Comparison of ENCODE assay signal across 9 cellular contexts in the genomic region with DNA sequence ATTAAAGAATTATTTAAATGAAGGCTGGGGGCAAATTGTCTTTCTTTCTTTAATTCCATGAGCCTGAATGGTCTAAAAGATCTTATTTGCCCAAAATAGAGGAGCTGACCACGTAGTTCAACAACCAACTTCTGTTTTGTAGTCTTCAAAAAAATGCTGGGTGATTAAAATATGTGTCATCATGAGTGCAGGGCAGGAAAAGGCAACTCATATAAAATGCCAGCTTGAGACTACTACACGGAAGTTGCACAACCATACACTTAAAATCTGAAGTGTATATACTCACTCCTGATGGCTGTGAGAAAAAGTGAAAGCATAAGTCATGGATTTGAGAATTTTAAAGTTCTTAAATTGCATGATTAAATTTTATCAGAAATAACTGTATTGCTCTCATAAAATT.
DNase-seq lines count a peak whose midpoint lies in the region; TF ChIP-seq lines count a peak whose summit lies in the region.
"Had no signal": no experiment of that assay in that cellular context is flagged by ENCODE, and none has a peak within 500 bp of the region (broad histone marks: within the 10 kb centered on the region; RNA-seq: fewer than 3 reads in every experiment).

No MANE protein-coding gene starts in this region.

- no peaks in the 10 kb centered on the region for H3K27me3 ChIP-seq in Loucy (ENCODE audit: insufficient read depth, low read length, poor library complexity, severe bottlenecking)
- H3K27me3 ChIP-seq in BE2C, result no peaks in the 10 kb centered on the region

- no peak for TF ChIP-seq CTCF in Loucy (conservative IDR thresholded peaks at IDR 0.05; ENCODE audit: low read length)
- TF ChIP-seq CTCF in BE2C (IDR thresholded peaks at IDR 0.05; ENCODE audit: low read depth, low read length), result no peak

- H3F3A ChIP-seq in Loucy (ENCODE audit: low read depth), result no peaks in the 10 kb centered on the region

- H3K36me3 ChIP-seq in Loucy (ENCODE audit: insufficient read depth, low read length) (peaks cover 4% of the 10 kb centered on the region), BE2C (no peaks in the 10 kb centered on the region)

- 0 out of 2 replicates have a peak overlapping the region, but pooled peaks have one; percentile 11 for H2AFZ ChIP-seq in Loucy (ENCODE audit: low read length)

- H3K4me1 ChIP-seq in Loucy (ENCODE audit: insufficient read depth, low read length, poor library complexity, severe bottlenecking) (peaks cover 21% of the 10 kb centered on the region), BE2C (no peaks in the 10 kb centered on the region)

- peak overlapping the region; percentile 63 for H3K4me2 ChIP-seq in Loucy (ENCODE audit: low read depth, low read length, poor library complexity, severe bottlenecking)

- H4K20me1 ChIP-seq in Loucy (ENCODE audit: insufficient read depth, low read length, poor library complexity, severe bottlenecking), result no peaks in the 10 kb centered on the region

- H3K9ac ChIP-seq in Loucy (ENCODE audit: low read depth, low read length, poor library complexity, severe bottlenecking), result peak overlapping the region; percentile 27

- H3K9me3 ChIP-seq in Loucy (ENCODE audit: insufficient read depth, low read depth, low read length), result peaks cover 3% of the 10 kb centered on the region; the same call in 1 of the 2 replicates
- H3K9me3 ChIP-seq in BE2C, result no peaks in the 10 kb centered on the region

- H3K4me3 ChIP-seq in Loucy (ENCODE audit: low read length, poor library complexity, severe bottlenecking) (peak overlapping the region; percentile 28), BE2C (ENCODE audit: low read depth, low read length) (no peak overlapping the region)

- DNase-seq in CD1c-positive myeloid dendritic cell (ENCODE audit: extremely low spot score), result peak; percentile 77
- DNase-seq in astrocyte of the hippocampus (ENCODE audit: low read depth, low spot score), result peak; percentile 48
- peak; percentile 29 to 87 for DNase-seq in lung microvascular endothelial cell (ENCODE audit: low read depth in 2 of 2)
- DNase-seq in activated CD4-positive, CD25-positive, alpha-beta regulatory T cell treated with anti-CD3 and anti-CD28 coated beads, Interleukin-2, amount 50 U/mL, for 72 hours, result no peak
- no peak for DNase-seq in stimulated activated CD4-positive, alpha-beta T cell treated with anti-CD3 and anti-CD28 coated beads, Interleukin-15, amount 100 ng/mL, for 24 hours
- no peak for DNase-seq in BE2C
- DNase-seq in activated naive CD4-positive, alpha-beta T cell treated with Interleukin-2 at 50 U/mL for 16 hours, result no peak
- DNase-seq: naive B cell had no signal

- no peaks in the 10 kb centered on the region for H3K9me2 ChIP-seq in Loucy (replicated peaks; ENCODE audit: low read depth, low read length)

- no peaks in the 10 kb centered on the region for H3K79me2 ChIP-seq in Loucy (ENCODE audit: insufficient read depth, low read length)

Comparison
In these comparisons a context has a peak if more than half of its experiments do, and no peak if none do; other contexts are left out.
1. DNase-seq: peak in CD1c-positive myeloid dendritic cell (single experiment), astrocyte of the hippocampus (single experiment) and lung microvascular endothelial cell (2 of 2); none in activated CD4-positive, CD25-positive, alpha-beta regulatory T cell treated with anti-CD3 and anti-CD28 coated beads, Interleukin-2, amount 50 U/mL, for 72 hours (single experiment), stimulated activated CD4-positive, alpha-beta T cell treated with anti-CD3 and anti-CD28 coated beads, Interleukin-15, amount 100 ng/mL, for 24 hours (single experiment), BE2C (single experiment) and activated naive CD4-positive, alpha-beta T cell treated with Interleukin-2 at 50 U/mL for 16 hours (single experiment).